In the genomic region with DNA sequence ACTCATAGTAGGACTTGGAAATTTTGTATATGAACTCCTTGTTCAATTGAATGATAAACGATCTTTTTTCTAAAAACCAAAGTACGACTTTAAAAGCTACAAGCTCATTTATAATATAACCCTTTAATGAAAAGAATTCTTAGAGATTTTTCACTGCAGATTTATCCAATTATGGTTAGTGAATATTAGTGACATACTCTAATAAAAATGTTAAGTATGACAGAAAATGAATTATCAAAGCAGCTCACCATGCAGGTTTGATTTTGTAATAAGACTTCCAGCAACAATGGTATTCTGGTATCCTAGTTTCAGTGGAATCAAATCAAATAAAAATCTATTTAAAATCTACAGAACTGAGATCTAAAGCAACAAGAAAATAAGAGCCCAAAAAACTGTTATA, we compare ENCODE assay signal across 8 cellular contexts.
"Had no signal": no experiment of that assay in that cellular context is flagged by ENCODE, and none has a peak within 500 bp of the region (broad histone marks: within the 10 kb centered on the region; RNA-seq: fewer than 3 reads in every experiment).

No MANE protein-coding gene starts in this region.

- H3K27me3 Mint-ChIP-seq: IgD-negative memory B cell had no signal

- H3K9me3 Mint-ChIP-seq: IgD-negative memory B cell had no signal

- H3K4me3 Mint-ChIP-seq: IgD-negative memory B cell had no signal

- ATAC-seq: HepG2 had no signal

- H2AFZ ChIP-seq: GM23248 had no signal

- DNase-seq: GM23248, GOT3, H7, HCEC 1CT, KBM-7 had no signal

- FAIRE-seq: HepG2 had no signal

- H3K4me3 ChIP-seq: GM23248 had no signal

- H3K27ac Mint-ChIP-seq: IgD-negative memory B cell had no signal

- H3K27ac ChIP-seq: GM23248, HL-60 had no signal

- H3K9ac ChIP-seq: GM23248 had no signal
